Comparison of ENCODE assay signal across 13 cellular contexts in the genomic region with DNA sequence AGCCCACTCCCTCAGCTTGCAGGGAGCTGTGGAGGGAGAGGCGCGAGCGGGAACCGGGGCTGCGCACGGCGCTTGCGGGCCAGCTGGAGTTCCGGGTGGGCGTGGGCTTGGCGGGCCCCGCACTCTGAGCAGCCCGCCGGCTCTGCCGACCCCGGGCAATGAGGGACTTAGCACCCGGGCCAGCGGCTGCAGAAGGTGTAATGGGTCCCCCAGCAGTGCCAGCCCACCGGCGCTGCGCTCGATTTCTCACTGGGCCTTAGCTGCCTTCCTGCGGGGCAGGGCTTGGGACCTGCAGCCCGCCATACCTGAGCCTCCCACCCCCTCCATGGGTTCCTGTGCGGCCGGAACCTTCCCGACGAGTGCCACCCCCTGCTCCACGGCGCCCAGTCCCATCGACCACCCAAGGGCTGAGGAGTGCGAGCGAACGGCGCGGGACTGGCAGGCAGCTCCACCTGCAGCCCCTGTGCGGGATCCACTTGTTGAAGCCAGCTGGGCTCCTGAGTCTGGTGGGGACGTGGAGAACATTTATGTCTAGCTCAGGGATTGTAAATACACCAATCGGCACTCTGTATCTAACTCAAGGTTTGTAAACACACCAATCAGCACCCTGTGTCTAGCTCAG. TPM values are rescaled to one million over a fixed set of nuclear protein-coding genes. Genes with fewer than 3 reads are reported as not detected.
DNase-seq lines count a peak whose midpoint lies in the region; ATAC-seq and TF ChIP-seq lines count a peak whose summit lies in the region.
"Not testable (repeated sequence)": the region's sequence is repeated elsewhere in the genome, so short reads cannot be mapped to it uniquely, and the experiment has no call there.
"Had no signal": no experiment of that assay in that cellular context is flagged by ENCODE, and none has a peak within 500 bp of the region (broad histone marks: within the 10 kb centered on the region; RNA-seq: fewer than 3 reads in every experiment).

No MANE protein-coding gene starts in this region.

- not testable (repeated sequence) for H3K36me3 Mint-ChIP-seq in T-helper 2 cell treated with Interferon-gamma antibody and Interleukin-4, amounts not matched to agents 5 μg/mL and 100 μg/mL, for 36 hours (ENCODE audit: low read depth); activated T-cell treated with anti-CD3 and anti-CD28 coated beads, Interleukin-2, amount 50 U/mL, for 4 hours (ENCODE audit: insufficient read depth); activated naive CD8-positive, alpha-beta T cell treated with anti-CD3 and anti-CD28 coated beads, Interleukin-2, amount 50 U/mL, for 24 hours (ENCODE audit: low read depth); natural killer cell treated with Interleukin-12 subunit alpha and Interleukin-12 subunit beta and Interleukin-15 and Interleukin-18, amount 100 ng/mL, for 72 hours

- H3K27ac ChIP-seq in DND-41 (ENCODE audit: low read length); upper lobe of right lung: not testable (repeated sequence)

- H3K36me3 ChIP-seq in DND-41 (ENCODE audit: insufficient read depth, low read length); Loucy (ENCODE audit: insufficient read depth, low read length); upper lobe of right lung: not testable (repeated sequence)

- H3K27me3 ChIP-seq in DND-41 (ENCODE audit: insufficient read depth, low read length, poor library complexity); Loucy (ENCODE audit: insufficient read depth, low read length, poor library complexity, severe bottlenecking); upper lobe of right lung: not testable (repeated sequence)

- H3K27ac Mint-ChIP-seq in T-helper 2 cell treated with Interferon-gamma antibody and Interleukin-4, amounts not matched to agents 5 μg/mL and 100 μg/mL, for 36 hours: peak overlapping the region; percentile 43
- H3K27ac Mint-ChIP-seq in activated naive CD8-positive, alpha-beta T cell treated with anti-CD3 and anti-CD28 coated beads, Interleukin-2, amount 50 U/mL, for 24 hours: peak overlapping the region; percentile 54
- peak overlapping the region in 1 of 2 donors; percentile 68 for H3K27ac Mint-ChIP-seq in natural killer cell treated with Interleukin-12 subunit alpha and Interleukin-12 subunit beta and Interleukin-15 and Interleukin-18, amount 100 ng/mL, for 72 hours

- not testable (repeated sequence) for H3K9me2 ChIP-seq in Loucy (replicated peaks; ENCODE audit: low read depth, low read length)

- H3K4me1 ChIP-seq in DND-41 (ENCODE audit: insufficient read depth, low read length) (peaks cover 19% of the 10 kb centered on the region), Loucy (ENCODE audit: insufficient read depth, low read length, poor library complexity, severe bottlenecking) (peaks cover 27% of the 10 kb centered on the region)
- H3K4me1 ChIP-seq in upper lobe of right lung: not testable (repeated sequence)

- H3K27me3 Mint-ChIP-seq in T-helper 2 cell treated with Interferon-gamma antibody and Interleukin-4, amounts not matched to agents 5 μg/mL and 100 μg/mL, for 36 hours (ENCODE audit: low read depth); activated T-cell treated with anti-CD3 and anti-CD28 coated beads, Interleukin-2, amount 50 U/mL, for 4 hours (ENCODE audit: low read depth); activated naive CD8-positive, alpha-beta T cell treated with anti-CD3 and anti-CD28 coated beads, Interleukin-2, amount 50 U/mL, for 24 hours; natural killer cell treated with Interleukin-12 subunit alpha and Interleukin-12 subunit beta and Interleukin-15 and Interleukin-18, amount 100 ng/mL, for 72 hours: not testable (repeated sequence)

- peaks cover 22% of the 10 kb centered on the region for H3K4me1 Mint-ChIP-seq in T-helper 2 cell treated with Interferon-gamma antibody and Interleukin-4, amounts not matched to agents 5 μg/mL and 100 μg/mL, for 36 hours (ENCODE audit: low read depth)
- peaks cover 11% of the 10 kb centered on the region for H3K4me1 Mint-ChIP-seq in activated T-cell treated with anti-CD3 and anti-CD28 coated beads, Interleukin-2, amount 50 U/mL, for 4 hours (ENCODE audit: low read depth)
- peaks cover 11% of the 10 kb centered on the region for H3K4me1 Mint-ChIP-seq in activated naive CD8-positive, alpha-beta T cell treated with anti-CD3 and anti-CD28 coated beads, Interleukin-2, amount 50 U/mL, for 24 hours
- H3K4me1 Mint-ChIP-seq in natural killer cell treated with Interleukin-12 subunit alpha and Interleukin-12 subunit beta and Interleukin-15 and Interleukin-18, amount 100 ng/mL, for 72 hours (ENCODE audit: low read depth in 2 of 2): peaks cover 12% of the 10 kb centered on the region in 2 donors

- H3K4me3 ChIP-seq in DND-41 (ENCODE audit: low read depth in 1 of 2, low read length in 2 of 2) (peak overlapping the region in 1 of 2 experiments; percentile 57; a peak in 2 of 4 replicates), Loucy (ENCODE audit: low read length, poor library complexity, severe bottlenecking) (peak overlapping the region; percentile 67), fibroblast of villous mesenchyme (ENCODE audit: low read depth, low read length) (peak overlapping the region; percentile 65), upper lobe of right lung (peak overlapping the region; percentile 38)

- not testable (repeated sequence) for ATAC-seq in DND-41 (ENCODE audit: insufficient read depth, low read depth); activated T-cell treated with anti-CD3 and anti-CD28 coated beads, Interleukin-2, amount 50 U/mL, for 4 hours; activated naive CD8-positive, alpha-beta T cell treated with anti-CD3 and anti-CD28 coated beads, Interleukin-2, amount 50 U/mL, for 24 hours; natural killer cell treated with Interleukin-12 subunit alpha and Interleukin-12 subunit beta and Interleukin-15 and Interleukin-18, amount 100 ng/mL, for 72 hours; upper lobe of right lung

- H2AFZ ChIP-seq in DND-41 (ENCODE audit: low read depth, low read length) (peak overlapping the region; percentile 77; the same call in 1 of the 2 replicates), Loucy (ENCODE audit: low read length) (0 out of 2 replicates have a peak overlapping the region, but pooled peaks have one; percentile 64)

- not testable (repeated sequence) for H3K9me3 Mint-ChIP-seq in T-helper 2 cell treated with Interferon-gamma antibody and Interleukin-4, amounts not matched to agents 5 μg/mL and 100 μg/mL, for 36 hours; activated T-cell treated with anti-CD3 and anti-CD28 coated beads, Interleukin-2, amount 50 U/mL, for 4 hours; activated naive CD8-positive, alpha-beta T cell treated with anti-CD3 and anti-CD28 coated beads, Interleukin-2, amount 50 U/mL, for 24 hours; natural killer cell treated with Interleukin-12 subunit alpha and Interleukin-12 subunit beta and Interleukin-15 and Interleukin-18, amount 100 ng/mL, for 72 hours

- TF ChIP-seq CTCF in DND-41 (IDR thresholded peaks at IDR 0.05; ENCODE audit: borderline replicate concordance, extremely low read depth, low read length, poor library complexity, severe bottlenecking); Loucy (conservative IDR thresholded peaks at IDR 0.05; ENCODE audit: low read length); fibroblast of villous mesenchyme (IDR thresholded peaks at IDR 0.05; ENCODE audit: insufficient read depth, low read depth, low read length); upper lobe of right lung (IDR thresholded peaks at IDR 0.05): not testable (repeated sequence)

- not testable (repeated sequence) for H3F3A ChIP-seq in Loucy (ENCODE audit: low read depth)

- H3K79me2 ChIP-seq in DND-41 (ENCODE audit: insufficient read depth, low read length); Loucy (ENCODE audit: insufficient read depth, low read length): not testable (repeated sequence)

- not testable (repeated sequence) for H3K9me3 ChIP-seq in DND-41 (ENCODE audit: insufficient read depth, low read length, severe bottlenecking); Loucy (ENCODE audit: insufficient read depth, low read depth, low read length); upper lobe of right lung

- H3K4me2 ChIP-seq in DND-41 (ENCODE audit: insufficient read depth, low read length): peak overlapping the region; percentile 55
- peak overlapping the region; percentile 73 for H3K4me2 ChIP-seq in Loucy (ENCODE audit: low read depth, low read length, poor library complexity, severe bottlenecking)

- not testable (repeated sequence) for H4K20me1 ChIP-seq in DND-41 (ENCODE audit: insufficient read depth, low read length); Loucy (ENCODE audit: insufficient read depth, low read length, poor library complexity, severe bottlenecking)

- peak overlapping the region; percentile 79 for H3K4me3 Mint-ChIP-seq in T-helper 2 cell treated with Interferon-gamma antibody and Interleukin-4, amounts not matched to agents 5 μg/mL and 100 μg/mL, for 36 hours
- peak overlapping the region; percentile 82 for H3K4me3 Mint-ChIP-seq in activated T-cell treated with anti-CD3 and anti-CD28 coated beads, Interleukin-2, amount 50 U/mL, for 4 hours
- H3K4me3 Mint-ChIP-seq in activated naive CD8-positive, alpha-beta T cell treated with anti-CD3 and anti-CD28 coated beads, Interleukin-2, amount 50 U/mL, for 24 hours: peak overlapping the region; percentile 79
- H3K4me3 Mint-ChIP-seq in natural killer cell treated with Interleukin-12 subunit alpha and Interleukin-12 subunit beta and Interleukin-15 and Interleukin-18, amount 100 ng/mL, for 72 hours: peak overlapping the region; percentile 80

- H3K9ac ChIP-seq in DND-41 (ENCODE audit: low read depth, low read length) (peak overlapping the region; percentile 43; the same call in 1 of the 2 replicates), Loucy (ENCODE audit: low read depth, low read length, poor library complexity, severe bottlenecking) (peak overlapping the region; percentile 27)

- intact Hi-C loops in upper lobe of right lung (cut with DNase I): not testable (repeated sequence)

- not testable (repeated sequence) for DNase-seq in DND-41; T-helper 2 cell treated with Interferon-gamma antibody and Interleukin-4, amounts not matched to agents 5 μg/mL and 100 μg/mL, for 36 hours (ENCODE audit: low spot score); activated T-cell treated with anti-CD3 and anti-CD28 coated beads, Interleukin-2, amount 50 U/mL, for 4 hours; activated naive CD8-positive, alpha-beta T cell treated with anti-CD3 and anti-CD28 coated beads, Interleukin-2, amount 50 U/mL, for 24 hours; fibroblast of villous mesenchyme (ENCODE audit: low read depth); natural killer cell treated with Interleukin-12 subunit alpha and Interleukin-12 subunit beta and Interleukin-15 and Interleukin-18, amount 100 ng/mL, for 72 hours (ENCODE audit: low spot score); upper lobe of right lung

RNA-seq across cellular contexts. Expression of gene CDKL4, which starts 0.6 kb away (rescaled TPM):
- total RNA-seq in activated T-cell treated with anti-CD3 and anti-CD28 coated beads, Interleukin-2, amount 50 U/mL, for 4 hours: not detected
- 1.9 and 4.3 TPM in 2 replicates for total RNA-seq in fibroblast of villous mesenchyme
- not detected for total RNA-seq in natural killer cell treated with Interleukin-12 subunit alpha and Interleukin-12 subunit beta and Interleukin-15 and Interleukin-18, amount 100 ng/mL, for 72 hours
- 2.1 TPM for total RNA-seq in upper lobe of right lung
- total RNA-seq: GM12878, H9, IMR-90, left lobe of liver, Right ventricle myocardium superior had no signal
